In genomic region chr3:39637807-39638206, GRCh38 we compare ENCODE assay signal across 7 cellular contexts.
DNase-seq lines count a peak whose midpoint lies in the region; ATAC-seq and TF ChIP-seq lines count a peak whose summit lies in the region.

No MANE protein-coding gene starts in this region.

- no peaks in the 10 kb centered on the region; the same call in 1 of the 2 replicates for H3K27me3 ChIP-seq in GM06990 (replicated peaks; ENCODE audit: control insufficient read depth, insufficient read depth, low read length)
- no peaks in the 10 kb centered on the region for H3K27me3 ChIP-seq in brain microvascular endothelial cell (replicated peaks)

- in situ Hi-C loops in brain microvascular endothelial cell (cut with HindIII; ENCODE audit: low pct_ligation_motif_present, low sequenced_read_pairs) = no loop called here

- no peaks in the 10 kb centered on the region for H3K36me3 ChIP-seq in GM06990 (ENCODE audit: control insufficient read depth, insufficient read depth, low read length)
- H3K36me3 ChIP-seq in brain microvascular endothelial cell (replicated peaks) = no peaks in the 10 kb centered on the region

- ATAC-seq in GM19324 (IDR thresholded peaks at IDR 0.05; ENCODE audit: low FRiP score, unreplicated experiment) (no peak), HG03432 (IDR thresholded peaks at IDR 0.05; ENCODE audit: unreplicated experiment) (no peak)

- peak overlapping the region; percentile 70 for H3K27ac ChIP-seq in brain microvascular endothelial cell

- no peak overlapping the region for H3K4me3 ChIP-seq in GM06990 (replicated peaks; ENCODE audit: low read depth, low read length)
- H3K4me3 ChIP-seq in brain microvascular endothelial cell (ENCODE audit: low read depth, low read length) = no peak overlapping the region

- TF ChIP-seq CTCF in GM06990 (IDR thresholded peaks at IDR 0.05; ENCODE audit: insufficient read depth, low read length, poor library complexity, severe bottlenecking) (peak; percentile 7), brain microvascular endothelial cell (IDR thresholded peaks at IDR 0.05; ENCODE audit: low read depth, low read length, missing control alignments) (peak; percentile 46)

- DNase-seq in GM06990 (ENCODE audit: extremely low read depth, insufficient read length) (no peak), M059J (ENCODE audit: low read depth) (peak; percentile 59), brain microvascular endothelial cell (peak; percentile 32), myocyte (ENCODE audit: low read depth) (peak; percentile 27), UCSD-AML1 (lab: John Stamatoyannopoulos, UW; ENCODE audit: unreplicated experiment) (no peak)

Comparison
In these comparisons a context has a peak if more than half of its experiments do, and no peak if none do; other contexts are left out.
1. DNase-seq: peak in M059J (single experiment), brain microvascular endothelial cell (single experiment) and myocyte (single experiment); none in GM06990 (single experiment) and UCSD-AML1 (single experiment).